21 cellular contexts compared by ENCODE assay signal in genomic region chr3:139342054-139342453, GRCh38. TPM values are rescaled to one million over a fixed set of nuclear protein-coding genes. Genes with fewer than 3 reads are reported as not detected.
DNase-seq lines count a peak whose midpoint lies in the region; ATAC-seq, FAIRE-seq and TF ChIP-seq lines count a peak whose summit lies in the region.
"Had no signal": no experiment of that assay in that cellular context is flagged by ENCODE, and none has a peak within 500 bp of the region (broad histone marks: within the 10 kb centered on the region; RNA-seq: fewer than 3 reads in every experiment).

No MANE protein-coding gene starts in this region.

- no peaks in the 10 kb centered on the region; the same call in 1 of the 2 replicates for H3K9me1 ChIP-seq in IMR-90 (ENCODE audit: insufficient read depth, low read length)

- H2AFZ ChIP-seq in HepG2 (ENCODE audit: low read length): no peak overlapping the region
- no peak overlapping the region for H2AFZ ChIP-seq in IMR-90 (replicated peaks; ENCODE audit: low read length, poor library complexity)
- H2AFZ ChIP-seq: GM23248 had no signal

- H4K20me1 ChIP-seq in HepG2 (ENCODE audit: insufficient read depth, low read length) (no peaks in the 10 kb centered on the region), IMR-90 (ENCODE audit: insufficient read depth, low read length) (no peaks in the 10 kb centered on the region)

- H4K8ac ChIP-seq in IMR-90 (ENCODE audit: low read depth in 2 of 2, low read length in 2 of 2): no peak overlapping the region

- in situ Hi-C loops in HepG2 (cut with HindIII; ENCODE audit: extremely low pct_ligation_motif_present, low pct_unique_long_range_greater_than_20kb) (no loop called here), IMR-90 (cut with MboI; ENCODE audit: low sequenced_read_pairs) (loop anchor here (25.0 kb wide), 2 partner anchors 655 to 755 kb away; partner anchors contain the start of gene CEP70)

- no peak overlapping the region for H2BK120ac ChIP-seq in IMR-90 (ENCODE audit: low read depth, low read length)

- TF ChIP-seq EP300 in HepG2 (IDR thresholded peaks at IDR 0.05; ENCODE audit: low read depth in 2 of 2, low read length in 2 of 2) (no peak), HepG2 (CRISPR knock-in tag; IDR thresholded peaks at IDR 0.05; ENCODE audit: borderline replicate concordance) (no peak)

- peaks cover 10 to 26% of the 10 kb centered on the region in 2 experiments for H3K79me1 ChIP-seq in IMR-90 (ENCODE audit: low read depth in 1 of 2, low read length in 2 of 2)

- no peak overlapping the region for H4K5ac ChIP-seq in IMR-90 (ENCODE audit: low read depth, low read length)

- H3K4me3 ChIP-seq in HepG2 (replicated peaks in 1 of 3; ENCODE audit: insufficient read depth in 1 of 3, low read depth in 2 of 3, low read length in 3 of 3) (no peak overlapping the region), right lobe of liver (no peak overlapping the region), IMR-90 (ENCODE audit: insufficient read depth, low read depth, low read length) (no peak overlapping the region), fibroblast of villous mesenchyme (ENCODE audit: low read depth, low read length) (no peak overlapping the region)
- H3K4me3 ChIP-seq: GM23248 had no signal

- no peak for TF ChIP-seq CTCF in HepG2 (CRISPR knock-in tag; IDR thresholded peaks at IDR 0.05)
- no peak for TF ChIP-seq CTCF in right lobe of liver (IDR thresholded peaks at IDR 0.05)
- TF ChIP-seq CTCF in IMR-90 (conservative IDR thresholded peaks at IDR 0.05; ENCODE audit: low read depth, low read length): no peak
- no peak for TF ChIP-seq CTCF in fibroblast of villous mesenchyme (IDR thresholded peaks at IDR 0.05; ENCODE audit: insufficient read depth, low read depth, low read length)

- intact Hi-C loops in HepG2 (cut with micrococcal nuclease; ENCODE audit: unreplicated experiment) (no loop called here), right lobe of liver (cut with DNase I) (no loop called here), IMR-90 (cut with micrococcal nuclease) (no loop called here)

- H3K14ac ChIP-seq in IMR-90 (replicated peaks; ENCODE audit: low read depth, low read length): no peak overlapping the region

- TF ChIP-seq RAD21 in HepG2 (CRISPR knock-in tag; IDR thresholded peaks at IDR 0.05) (no peak), IMR-90 (IDR thresholded peaks at IDR 0.05; ENCODE audit: low read length) (no peak)

- CTCF ChIA-PET in HepG2 (lab: Yijun Ruan, JAX; ENCODE audit: low intra/inter-chr PET ratio, low total read pairs): no interaction called here
- CTCF ChIA-PET in IMR-90 (lab: Yijun Ruan, JAX): no interaction called here

- no peak overlapping the region for H3K23ac ChIP-seq in IMR-90 (ENCODE audit: low read depth, low read length)

- H3K36me3 ChIP-seq in HepG2 (replicated peaks in 1 of 2; ENCODE audit: control insufficient read depth in 1 of 2, insufficient read depth in 2 of 2, low read length in 2 of 2) (peaks cover 0 to 6% of the 10 kb centered on the region in 2 experiments; a peak in 4 of 5 replicates), right lobe of liver (peaks cover 0 to under 1% (median 0%) of the 10 kb centered on the region in 4 donors), IMR-90 (ENCODE audit: control insufficient read depth, insufficient read depth, low read length) (peaks cover 2% of the 10 kb centered on the region)

- H2AK5ac ChIP-seq in IMR-90 (ENCODE audit: low read depth, low read length): no peak overlapping the region

- H3K9ac ChIP-seq in HepG2 (ENCODE audit: insufficient read depth, low read depth, low read length): no peak overlapping the region
- H3K9ac ChIP-seq in IMR-90 (ENCODE audit: low read depth, low read length): no peak overlapping the region
- H3K9ac ChIP-seq: GM23248, SK-N-SH had no signal

- H3K4me1 ChIP-seq in HepG2 (ENCODE audit: insufficient read depth, low read length) (peaks cover 24% of the 10 kb centered on the region), right lobe of liver (peaks cover 0 to 15% (median 7%) of the 10 kb centered on the region in 4 donors), IMR-90 (ENCODE audit: control insufficient read depth, insufficient read depth, low read length) (peaks cover 2% of the 10 kb centered on the region)

- H3K79me2 ChIP-seq in HepG2 (ENCODE audit: insufficient read depth, low read length): peaks cover 29% of the 10 kb centered on the region

- no peak overlapping the region for H4K91ac ChIP-seq in IMR-90 (ENCODE audit: insufficient read depth, low read depth, low read length)

- no peak overlapping the region for H2AK9ac ChIP-seq in IMR-90 (replicated peaks; ENCODE audit: low read depth, low read length, poor library complexity)

- H2BK5ac ChIP-seq in IMR-90 (ENCODE audit: low read depth, low read length, poor library complexity, severe bottlenecking): no peak overlapping the region

- ATAC-seq in HepG2 (no peak), right lobe of liver (no peak), IMR-90 (ENCODE audit: low read depth) (no peak), GM18505 (IDR thresholded peaks at IDR 0.05; ENCODE audit: unreplicated experiment) (no peak)

- H3K4me2 ChIP-seq in HepG2 (ENCODE audit: low read depth, low read length): no peak overlapping the region
- no peak overlapping the region for H3K4me2 ChIP-seq in IMR-90 (ENCODE audit: low read depth, low read length)
- H3K4me2 ChIP-seq: SK-N-SH had no signal

- H3K18ac ChIP-seq in IMR-90 (ENCODE audit: low read depth, low read length): no peak overlapping the region

- H3K9me3 ChIP-seq in HepG2 (ENCODE audit: low read length): no peaks in the 10 kb centered on the region
- H3K9me3 ChIP-seq in right lobe of liver: no peaks in the 10 kb centered on the region
- no peaks in the 10 kb centered on the region for H3K9me3 ChIP-seq in IMR-90 (ENCODE audit: control insufficient read depth, insufficient read depth, low read length)
- H3K9me3 ChIP-seq: SK-N-SH had no signal

- H2BK20ac ChIP-seq in IMR-90 (ENCODE audit: low read depth, low read length): no peak overlapping the region

- POLR2A ChIA-PET in HepG2 (lab: Yijun Ruan, JAX) (no interaction called here), IMR-90 (lab: Charles Lee; ENCODE audit: unreplicated experiment) (no interaction called here)

- BruUV-seq in HepG2 (replicated peaks; lab: Mats Ljungman, UMichigan) (no TSS peak), IMR-90 (replicated peaks; lab: Mats Ljungman, UMichigan) (no TSS peak)

- H2BK15ac ChIP-seq in IMR-90 (ENCODE audit: low read depth, low read length): no peak overlapping the region

- no peaks in the 10 kb centered on the region; a peak in 1 of 5 replicates for H3K27me3 ChIP-seq in HepG2 (ENCODE audit: control insufficient read depth in 1 of 2, insufficient read depth in 2 of 2, low read length in 2 of 2)
- H3K27me3 ChIP-seq in right lobe of liver: no peaks in the 10 kb centered on the region
- no peaks in the 10 kb centered on the region; the same call in 1 of the 2 replicates for H3K27me3 ChIP-seq in IMR-90 (ENCODE audit: control insufficient read depth, insufficient read depth, low read length)

- no peak overlapping the region for H3K4ac ChIP-seq in IMR-90 (ENCODE audit: low read depth, low read length)

- dilution Hi-C loops in IMR-90 (cut with HindIII; ENCODE audit: low sequenced_read_pairs, unreplicated experiment): no loop called here

- no peak for DNase-seq in HepG2 (ENCODE audit: low spot score)
- no peak for DNase-seq in right lobe of liver
- DNase-seq in IMR-90: no peak
- peak; percentile 31 for DNase-seq in fibroblast of villous mesenchyme (ENCODE audit: low read depth)
- DNase-seq in NCI-H2029 treated with DMSO at 0.1 percent for 48 hours (lab: John Stamatoyannopoulos, UW): no peak
- DNase-seq in NCI-H187 (lab: John Stamatoyannopoulos, UW): no peak
- DNase-seq: CD8-positive, alpha-beta memory T cell; DMS79 treated with DMSO at 0.1 percent for 48 hours; GM23248; H7; KG1; MM.1S; NCI-H2081; NCI-H2227 treated with DMSO at 0.1 percent for 48 hours; NCI-H510A; NCI-H69; SK-N-SH had no signal

- no peak overlapping the region for H3K56ac ChIP-seq in IMR-90 (ENCODE audit: extremely low read depth, insufficient read depth, low read length)

- no peak for TF ChIP-seq POLR2A in HepG2 (IDR thresholded peaks at IDR 0.05; ENCODE audit: insufficient read depth in 1 of 2, low read depth in 2 of 2, low read length in 2 of 2)
- no peak for TF ChIP-seq POLR2A in right lobe of liver (IDR thresholded peaks at IDR 0.05)
- TF ChIP-seq POLR2A in IMR-90 (IDR thresholded peaks at IDR 0.05; ENCODE audit: low read depth, low read length): no peak
- no peak for TF ChIP-seq POLR2A in GM18505 (IDR thresholded peaks at IDR 0.05; ENCODE audit: borderline replicate concordance, extremely low read depth, insufficient read depth, insufficient read length)

- no peak overlapping the region for H3K27ac ChIP-seq in HepG2 (ENCODE audit: extremely low read length, insufficient read depth, low read length)
- no peak overlapping the region for H3K27ac ChIP-seq in right lobe of liver
- H3K27ac ChIP-seq in IMR-90 (ENCODE audit: insufficient read depth, low read length): no peak overlapping the region
- H3K27ac ChIP-seq: C4-2B, GM23248 had no signal

- no peak for FAIRE-seq in HepG2 (lab: Jason Lieb, UNC)
- FAIRE-seq: A204.1, GM12892 had no signal

RNA-seq across cellular contexts. Expression of gene MRPS22, which starts 1.8 kb away (rescaled TPM):
- 113 and 139 TPM in 2 replicates for total RNA-seq in HepG2 (2016; rRNA removed; fragmentation: Illumina TruSeq; extraction: Trizol)
- total RNA-seq in HepG2 (2016; cell fraction: cytosol; rRNA removed; fragmentation: Illumina TruSeq; extraction: Trizol; ENCODE audit: low read depth): 38.6 and 46.4 TPM in 2 replicates
- 114 and 134 TPM in 2 replicates for total RNA-seq in HepG2 (2016; cell fraction: insoluble cytoplasmic fraction; rRNA removed; fragmentation: Illumina TruSeq; extraction: Trizol)
- total RNA-seq in HepG2 (2016; cell fraction: membrane; rRNA removed; fragmentation: Illumina TruSeq; extraction: Trizol): 49.5 and 56.4 TPM in 2 replicates
- total RNA-seq in HepG2 (2016; cell fraction: nucleus; rRNA removed; fragmentation: Illumina TruSeq; extraction: Trizol): 67.5 and 73.1 TPM in 2 replicates
- polyA plus RNA-seq in HepG2 (2011; rRNA removed): 37.8 and 52.7 TPM in 2 replicates
- polyA plus RNA-seq in HepG2 (2011; cell fraction: cytosol; rRNA removed): 42.9 and 45.8 TPM in 2 replicates
- 21.9 and 27.2 TPM in 2 replicates for polyA plus RNA-seq in HepG2 (2011; cell fraction: nucleus; rRNA removed)
- polyA plus RNA-seq in HepG2 (2012): 40.4 and 53.7 TPM in 2 replicates
- polyA plus RNA-seq in HepG2 (2016; cell fraction: cytosol; fragmentation: Illumina TruSeq; extraction: Trizol; ENCODE audit: low read depth): 38.9 and 39.2 TPM in 2 replicates
- polyA plus RNA-seq in HepG2 (2016; cell fraction: insoluble cytoplasmic fraction; fragmentation: Illumina TruSeq; extraction: Trizol; ENCODE audit: low read depth): 121 and 130 TPM in 2 replicates
- 40.0 and 46.6 TPM in 2 replicates for polyA plus RNA-seq in HepG2 (2016; cell fraction: membrane; fragmentation: Illumina TruSeq; extraction: Trizol; ENCODE audit: low read depth)
- 70.7 and 73.3 TPM in 2 replicates for polyA plus RNA-seq in HepG2 (2016; cell fraction: nucleus; fragmentation: Illumina TruSeq; extraction: Trizol; ENCODE audit: insufficient read depth, low read depth)
- polyA minus RNA-seq in HepG2 (2011; rRNA and poly(A)+ RNA removed; ENCODE audit: low replicate concordance): 13.0 and 15.3 TPM in 2 replicates
- 20.8 and 25.8 TPM in 2 replicates for polyA minus RNA-seq in HepG2 (2011; cell fraction: cytosol; rRNA and poly(A)+ RNA removed)
- 64.6 and 72.1 TPM in 2 replicates for polyA minus RNA-seq in HepG2 (2011; cell fraction: nucleus; rRNA and poly(A)+ RNA removed)
- 10 to 100 TPM; 29.6 to 66.5 (median 34.8) TPM for total RNA-seq in right lobe of liver
- 72.4 and 94.4 TPM in 2 replicates for total RNA-seq in IMR-90 (2012; rRNA removed)
- 51.3 and 54.5 TPM in 2 replicates for polyA plus RNA-seq in IMR-90 (2012; rRNA removed)
- polyA plus RNA-seq in IMR-90 (2012; cell fraction: cytosol; rRNA removed): 30.7 and 37.9 TPM in 2 replicates
- 22.1 and 37.3 TPM in 2 replicates for polyA plus RNA-seq in IMR-90 (2012; cell fraction: nucleus; rRNA removed; ENCODE audit: low replicate concordance)
- 89.8 and 98.2 TPM in 2 replicates for total RNA-seq in fibroblast of villous mesenchyme

RNA-seq across cellular contexts. Expression of gene COPB2, which starts 47.4 kb away (rescaled TPM):
- total RNA-seq in HepG2 (2016; rRNA removed; fragmentation: Illumina TruSeq; extraction: Trizol): 217 and 344 TPM in 2 replicates
- 22.5 and 24.4 TPM in 2 replicates for total RNA-seq in HepG2 (2016; cell fraction: cytosol; rRNA removed; fragmentation: Illumina TruSeq; extraction: Trizol; ENCODE audit: low read depth)
- 219 and 334 TPM in 2 replicates for total RNA-seq in HepG2 (2016; cell fraction: insoluble cytoplasmic fraction; rRNA removed; fragmentation: Illumina TruSeq; extraction: Trizol)
- 46.5 and 54.3 TPM in 2 replicates for total RNA-seq in HepG2 (2016; cell fraction: membrane; rRNA removed; fragmentation: Illumina TruSeq; extraction: Trizol)
- 136 and 143 TPM in 2 replicates for total RNA-seq in HepG2 (2016; cell fraction: nucleus; rRNA removed; fragmentation: Illumina TruSeq; extraction: Trizol)
- polyA plus RNA-seq in HepG2 (2011; rRNA removed): 69.8 and 83.3 TPM in 2 replicates
- polyA plus RNA-seq in HepG2 (2011; cell fraction: cytosol; rRNA removed): 43.9 and 56.1 TPM in 2 replicates
- 68.8 and 75.9 TPM in 2 replicates for polyA plus RNA-seq in HepG2 (2011; cell fraction: nucleus; rRNA removed)
- 73.1 and 86.5 TPM in 2 replicates for polyA plus RNA-seq in HepG2 (2012)
- polyA plus RNA-seq in HepG2 (2016; cell fraction: cytosol; fragmentation: Illumina TruSeq; extraction: Trizol; ENCODE audit: low read depth): 7.4 and 8.5 TPM in 2 replicates
- 223 and 229 TPM in 2 replicates for polyA plus RNA-seq in HepG2 (2016; cell fraction: insoluble cytoplasmic fraction; fragmentation: Illumina TruSeq; extraction: Trizol; ENCODE audit: low read depth)
- 17.5 and 20.2 TPM in 2 replicates for polyA plus RNA-seq in HepG2 (2016; cell fraction: membrane; fragmentation: Illumina TruSeq; extraction: Trizol; ENCODE audit: low read depth)
- polyA plus RNA-seq in HepG2 (2016; cell fraction: nucleus; fragmentation: Illumina TruSeq; extraction: Trizol; ENCODE audit: insufficient read depth, low read depth): 104 and 124 TPM in 2 replicates
- 88.1 and 105 TPM in 2 replicates for polyA minus RNA-seq in HepG2 (2011; rRNA and poly(A)+ RNA removed; ENCODE audit: low replicate concordance)
- polyA minus RNA-seq in HepG2 (2011; cell fraction: cytosol; rRNA and poly(A)+ RNA removed): 81.4 and 88.0 TPM in 2 replicates
- polyA minus RNA-seq in HepG2 (2011; cell fraction: nucleus; rRNA and poly(A)+ RNA removed): 208 and 229 TPM in 2 replicates
- total RNA-seq in right lobe of liver: 10 to 100 TPM; 59.4 to 81.9 (median 66.2) TPM
- 363 and 549 TPM in 2 replicates for total RNA-seq in IMR-90 (2012; rRNA removed)
- 140 and 179 TPM in 2 replicates for polyA plus RNA-seq in IMR-90 (2012; rRNA removed)
- 39.4 and 54.6 TPM in 2 replicates for polyA plus RNA-seq in IMR-90 (2012; cell fraction: cytosol; rRNA removed)
- polyA plus RNA-seq in IMR-90 (2012; cell fraction: nucleus; rRNA removed; ENCODE audit: low replicate concordance): 33.3 and 219 TPM in 2 replicates
- total RNA-seq in fibroblast of villous mesenchyme: 217 and 314 TPM in 2 replicates
